Comparison of ENCODE assay signal across 16 cellular contexts in genomic region chr1:51073456-51073855, GRCh38.
A peak's percentile ranks its signal among the peaks of the same experiment; 100 is the strongest.
DNase-seq lines count a peak whose midpoint lies in the region; TF ChIP-seq lines count a peak whose summit lies in the region.
"Had no signal": no experiment of that assay in that cellular context is flagged by ENCODE, and none has a peak within 500 bp of the region (broad histone marks: within the 10 kb centered on the region; RNA-seq: fewer than 3 reads in every experiment).

No MANE protein-coding gene starts in this region.

- DNase-seq in NCI-H2171 treated with DMSO at 0.1 percent for 48 hours (lab: John Stamatoyannopoulos, UW): peak; percentile 12
- no peak for DNase-seq in NCI-H2171 (lab: John Stamatoyannopoulos, UW)
- DNase-seq in DMS 273 treated with DMSO at 0.1 percent for 48 hours (lab: John Stamatoyannopoulos, UW): peak; percentile 10
- DNase-seq in NCI-H1105 treated with DMSO at 0.1 percent for 48 hours (lab: John Stamatoyannopoulos, UW): peak; percentile 30
- DNase-seq in astrocyte of the spinal cord (ENCODE audit: low read depth, low spot score): peak; percentile 8
- DNase-seq in 8988T: no peak
- DNase-seq in RWPE1 (ENCODE audit: low spot score): no peak
- DNase-seq: CD8-positive, alpha-beta T cell; DND-41; KBM-7; NCI-H1436; NCI-H2081 treated with DMSO at 0.1 percent for 48 hours; NCI-H526 treated with DMSO at 0.1 percent for 48 hours; OCI-M1; SIG-M5 had no signal

- no peak overlapping the region for H3K4me3 ChIP-seq in astrocyte of the spinal cord (ENCODE audit: low read depth, low read length)
- H3K4me3 ChIP-seq: BLaER1 had no signal

- CTCF ChIA-PET in RWPE1 (lab: Yijun Ruan, JAX): no interaction called here

- H3K27ac ChIP-seq in RWPE1: no peak overlapping the region
- H3K27ac ChIP-seq: BLaER1 had no signal

- in situ Hi-C loops in astrocyte of the spinal cord (cut with HindIII; ENCODE audit: low sequenced_read_pairs): no loop called here

- POLR2A ChIA-PET in RWPE1 (lab: Yijun Ruan, JAX; ENCODE audit: low non-redundant PET): no interaction called here

- TF ChIP-seq CTCF in astrocyte of the spinal cord (IDR thresholded peaks at IDR 0.05; ENCODE audit: low read depth, low read length) (no peak), RWPE1 (conservative IDR thresholded peaks at IDR 0.05; ENCODE audit: low read depth) (no peak)

Comparison
In these comparisons a context has a peak if more than half of its experiments do, and no peak if none do; other contexts are left out.
1. DNase-seq: peak in NCI-H2171 treated with DMSO at 0.1 percent for 48 hours (single experiment), DMS 273 treated with DMSO at 0.1 percent for 48 hours (single experiment), NCI-H1105 treated with DMSO at 0.1 percent for 48 hours (single experiment) and astrocyte of the spinal cord (single experiment); none in NCI-H2171 (single experiment), 8988T (single experiment) and RWPE1 (single experiment).